Comparison of ENCODE assay signal across 11 cellular contexts in the genomic region with DNA sequence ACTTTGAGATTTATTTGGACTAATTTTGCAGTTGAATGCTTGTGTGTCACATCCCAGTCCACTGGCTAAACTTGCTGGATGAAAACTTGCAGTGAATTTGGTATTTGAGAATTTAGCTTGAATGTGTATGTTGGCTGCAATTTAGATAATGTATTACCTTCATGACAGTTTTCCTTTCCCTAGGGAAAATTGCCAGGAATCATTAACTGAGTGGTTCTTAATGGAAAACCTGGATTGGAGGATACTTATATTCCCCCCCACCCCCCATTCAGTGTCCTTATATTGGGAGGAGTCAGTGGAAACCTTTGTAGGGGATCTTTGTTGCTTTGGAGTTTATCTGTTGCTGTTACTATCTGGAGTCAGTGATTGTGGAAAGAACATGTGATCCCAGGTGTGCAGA.
DNase-seq lines count a peak whose midpoint lies in the region; ATAC-seq and TF ChIP-seq lines count a peak whose summit lies in the region.
"Had no signal": no experiment of that assay in that cellular context is flagged by ENCODE, and none has a peak within 500 bp of the region (broad histone marks: within the 10 kb centered on the region; RNA-seq: fewer than 3 reads in every experiment).

No MANE protein-coding gene starts in this region.

- POLR2A ChIA-PET in activated naive CD8-positive, alpha-beta T cell treated with anti-CD3 and anti-CD28 coated beads, Interleukin-2, amount 10 ng/mL, durations not matched to agents 7 days and 5 days (lab: Charles Lee) = interaction anchor here (1.0 kb wide), 1 partner anchor 110 kb away, joined by 3 read pairs; no protein-coding TSS in a partner anchor

- H3K4me3 ChIP-seq in lower lobe of right lung (peak overlapping the region; percentile 74), vagina (peak overlapping the region in 1 of 2 donors; percentile 81), tibial nerve (peak overlapping the region in 1 of 4 donors; percentile 97)

- H3K9me3 Mint-ChIP-seq in stimulated activated naive CD8-positive, alpha-beta T cell treated with anti-CD3 and anti-CD28 coated beads, Interleukin-15, Interleukin-2, amounts not matched to agents 100 ng/mL and 50 ng/mL, for 24 hours = no peaks in the 10 kb centered on the region
- peaks cover 4% of the 10 kb centered on the region for H3K9me3 Mint-ChIP-seq in activated naive CD8-positive, alpha-beta T cell treated with anti-CD3 and anti-CD28 coated beads, Interleukin-2, amount 10 ng/mL, durations not matched to agents 7 days and 5 days

- intact Hi-C loops in lower lobe of right lung (cut with DNase I) (no loop called here), vagina (cut with DNase I) (no loop called here)

- H3K36me3 Mint-ChIP-seq in stimulated activated naive CD8-positive, alpha-beta T cell treated with anti-CD3 and anti-CD28 coated beads, Interleukin-15, Interleukin-2, amounts not matched to agents 100 ng/mL and 50 ng/mL, for 24 hours (ENCODE audit: low read depth) = peaks cover 4% of the 10 kb centered on the region
- peaks cover 16% of the 10 kb centered on the region for H3K36me3 Mint-ChIP-seq in activated naive CD8-positive, alpha-beta T cell treated with anti-CD3 and anti-CD28 coated beads, Interleukin-2, amount 10 ng/mL, durations not matched to agents 7 days and 5 days

- TF ChIP-seq POLR2A in vagina (IDR thresholded peaks at IDR 0.05) (no peak), tibial nerve (IDR thresholded peaks at IDR 0.05) (no peak)

- H3K4me1 Mint-ChIP-seq in stimulated activated naive CD8-positive, alpha-beta T cell treated with anti-CD3 and anti-CD28 coated beads, Interleukin-15, Interleukin-2, amounts not matched to agents 100 ng/mL and 50 ng/mL, for 24 hours (ENCODE audit: low read depth) = peaks cover 57% of the 10 kb centered on the region
- H3K4me1 Mint-ChIP-seq in activated naive CD8-positive, alpha-beta T cell treated with anti-CD3 and anti-CD28 coated beads, Interleukin-2, amount 10 ng/mL, durations not matched to agents 7 days and 5 days = peaks cover 36% of the 10 kb centered on the region

- no peak for DNase-seq in stimulated activated naive CD8-positive, alpha-beta T cell treated with anti-CD3 and anti-CD28 coated beads, Interleukin-15, Interleukin-2, amounts not matched to agents 100 U/mL and 50 U/mL, for 24 hours
- DNase-seq in activated naive CD8-positive, alpha-beta T cell treated with anti-CD3 and anti-CD28 coated beads, Interleukin-2, amount 10 ng/mL, durations not matched to agents 7 days and 5 days = no peak
- no peak for DNase-seq in lower lobe of right lung
- DNase-seq in vagina (ENCODE audit: extremely low spot score in 2 of 2) = no peak
- DNase-seq in AG08395 (ENCODE audit: low spot score) = no peak
- DNase-seq in tibial nerve (ENCODE audit: low spot score in 2 of 2) = no peak
- DNase-seq: activated CD4-positive, alpha-beta T cell treated with anti-CD3 and anti-CD28 coated beads, Interleukin-2, amount 50 U/mL, for 4 hours; effector CD8-positive, alpha-beta T cell; NCI-H2227 treated with DMSO at 0.1 percent for 48 hours had no signal

- no peak overlapping the region for H3K27ac ChIP-seq in lower lobe of right lung
- peak overlapping the region; percentile 95 for H3K27ac ChIP-seq in vagina
- H3K27ac ChIP-seq in tibial nerve = peak overlapping the region in 2 of 4 donors; percentile 89 to 96

- H3K36me3 ChIP-seq in lower lobe of right lung = peaks cover 7% of the 10 kb centered on the region
- no peaks in the 10 kb centered on the region for H3K36me3 ChIP-seq in vagina
- H3K36me3 ChIP-seq in tibial nerve = peaks cover 0 to 9% (median 0%) of the 10 kb centered on the region in 3 donors

- no peaks in the 10 kb centered on the region for H3K27me3 ChIP-seq in lower lobe of right lung (ENCODE audit: low read depth)
- H3K27me3 ChIP-seq in vagina = no peaks in the 10 kb centered on the region
- no peaks in the 10 kb centered on the region for H3K27me3 ChIP-seq in tibial nerve

- H3K27ac Mint-ChIP-seq in stimulated activated naive CD8-positive, alpha-beta T cell treated with anti-CD3 and anti-CD28 coated beads, Interleukin-15, Interleukin-2, amounts not matched to agents 100 ng/mL and 50 ng/mL, for 24 hours = peak overlapping the region; percentile 18
- H3K27ac Mint-ChIP-seq in activated naive CD8-positive, alpha-beta T cell treated with anti-CD3 and anti-CD28 coated beads, Interleukin-2, amount 10 ng/mL, durations not matched to agents 7 days and 5 days = no peak overlapping the region

- H3K9me3 ChIP-seq in lower lobe of right lung (no peaks in the 10 kb centered on the region), vagina (no peaks in the 10 kb centered on the region), tibial nerve (peaks cover 0 to under 1% (median 0%) of the 10 kb centered on the region in 4 donors)

- peaks cover 19% of the 10 kb centered on the region for H3K4me1 ChIP-seq in lower lobe of right lung
- peaks cover 18% of the 10 kb centered on the region for H3K4me1 ChIP-seq in vagina
- H3K4me1 ChIP-seq in tibial nerve = peaks cover 0 to 31% (median 4%) of the 10 kb centered on the region in 4 donors

- TF ChIP-seq CTCF in lower lobe of right lung (IDR thresholded peaks at IDR 0.05) (no peak), vagina (IDR thresholded peaks at IDR 0.05) (no peak), tibial nerve (IDR thresholded peaks at IDR 0.05) (no peak)

- ATAC-seq in stimulated activated naive CD8-positive, alpha-beta T cell treated with anti-CD3 and anti-CD28 coated beads, Interleukin-15, Interleukin-2, amounts not matched to agents 100 U/mL and 50 U/mL, for 24 hours = no peak
- no peak for ATAC-seq in activated naive CD8-positive, alpha-beta T cell treated with anti-CD3 and anti-CD28 coated beads, Interleukin-2, amount 10 ng/mL, durations not matched to agents 7 days and 5 days (ENCODE audit: low read depth)
- ATAC-seq in lower lobe of right lung (no peak), GM21526 (IDR thresholded peaks at IDR 0.05; ENCODE audit: low FRiP score, unreplicated experiment) (no peak)

- H3K4me3 Mint-ChIP-seq in stimulated activated naive CD8-positive, alpha-beta T cell treated with anti-CD3 and anti-CD28 coated beads, Interleukin-15, Interleukin-2, amounts not matched to agents 100 ng/mL and 50 ng/mL, for 24 hours = peak overlapping the region; percentile 89
- H3K4me3 Mint-ChIP-seq in activated naive CD8-positive, alpha-beta T cell treated with anti-CD3 and anti-CD28 coated beads, Interleukin-2, amount 10 ng/mL, durations not matched to agents 7 days and 5 days = peak overlapping the region; percentile 91

- TF ChIP-seq EP300 in tibial nerve (IDR thresholded peaks at IDR 0.05) = no peak

- H3K27me3 Mint-ChIP-seq in stimulated activated naive CD8-positive, alpha-beta T cell treated with anti-CD3 and anti-CD28 coated beads, Interleukin-15, Interleukin-2, amounts not matched to agents 100 ng/mL and 50 ng/mL, for 24 hours = no peaks in the 10 kb centered on the region
- H3K27me3 Mint-ChIP-seq in activated naive CD8-positive, alpha-beta T cell treated with anti-CD3 and anti-CD28 coated beads, Interleukin-2, amount 10 ng/mL, durations not matched to agents 7 days and 5 days = peaks cover 19% of the 10 kb centered on the region
